8 cellular contexts compared by ENCODE assay signal in the genomic region with DNA sequence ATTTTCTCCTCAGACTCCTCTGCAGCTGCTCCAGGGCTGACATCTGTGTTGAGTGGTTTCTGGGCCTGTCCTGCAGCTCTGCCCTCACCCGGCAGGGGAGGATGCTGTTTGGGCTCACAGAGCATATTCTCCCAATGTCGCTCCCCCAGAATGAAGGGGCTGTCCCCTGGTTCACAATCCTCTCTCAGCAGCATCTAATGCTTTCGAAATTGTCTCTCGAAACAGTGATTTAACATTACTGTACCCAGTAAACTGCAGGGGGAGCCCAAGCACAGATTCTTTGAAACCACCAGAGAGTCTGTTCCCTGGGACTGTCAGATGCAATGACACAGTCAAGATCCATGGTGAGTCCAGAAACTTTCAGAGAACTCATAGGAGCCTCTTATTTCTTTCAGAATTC.
DNase-seq lines count a peak whose midpoint lies in the region; ATAC-seq and TF ChIP-seq lines count a peak whose summit lies in the region.
"Not testable (repeated sequence)": the region's sequence is repeated elsewhere in the genome, so short reads cannot be mapped to it uniquely, and the experiment has no call there.

No MANE protein-coding gene starts in this region.

- not testable (repeated sequence) for H3K79me2 ChIP-seq in OCI-LY7 (ENCODE audit: insufficient read depth, low read depth, low read length)

- CTCF ChIA-PET in OCI-LY7 (lab: Charles Lee; ENCODE audit: unreplicated experiment), result not testable (repeated sequence)
- CTCF ChIA-PET in activated CD4-positive, alpha-beta T cell treated with anti-CD3 and anti-CD28 coated beads, Interleukin-2, amount 10 ng/mL, durations not matched to agents 7 days and 5 days (lab: Charles Lee), result interaction anchor here (1.7 to 6.9 kb wide), 3 partner anchors 15 to 40 kb away, joined by 5 to 95 read pairs (median 25); no protein-coding TSS in a partner anchor

- peaks cover 27% of the 10 kb centered on the region for H3K9me3 ChIP-seq in OCI-LY7 (ENCODE audit: low read length)
- H3K9me3 ChIP-seq in left lung, result not testable (repeated sequence)

- POLR2A ChIA-PET in OCI-LY7 (lab: Charles Lee); activated CD4-positive, alpha-beta T cell treated with anti-CD3 and anti-CD28 coated beads, Interleukin-2, amount 10 ng/mL, durations not matched to agents 7 days and 5 days (lab: Charles Lee): not testable (repeated sequence)

- not testable (repeated sequence) for H3K36me3 Mint-ChIP-seq in activated CD4-positive, alpha-beta T cell treated with anti-CD3 and anti-CD28 coated beads, Interleukin-2, amount 10 ng/mL, durations not matched to agents 7 days and 5 days (ENCODE audit: low read depth); activated naive CD8-positive, alpha-beta T cell treated with anti-CD3 and anti-CD28 coated beads for 36 hours

- H3K27me3 Mint-ChIP-seq in activated CD4-positive, alpha-beta T cell treated with anti-CD3 and anti-CD28 coated beads, Interleukin-2, amount 10 ng/mL, durations not matched to agents 7 days and 5 days, result peaks cover 28% of the 10 kb centered on the region
- H3K27me3 Mint-ChIP-seq in activated naive CD8-positive, alpha-beta T cell treated with anti-CD3 and anti-CD28 coated beads for 36 hours, result peaks cover 11% of the 10 kb centered on the region

- H3K9me2 ChIP-seq in OCI-LY7 (ENCODE audit: insufficient read depth, low read length), result not testable (repeated sequence)

- DNase-seq in COLO668 (lab: John Stamatoyannopoulos, UW; ENCODE audit: unreplicated experiment) (peak; percentile 40), MV-4-11 (lab: John Stamatoyannopoulos, UW) (peak; percentile 47), OCI-LY7 (ENCODE audit: low spot score) (peak; percentile 58)
- peak; percentile 75 for DNase-seq in activated CD4-positive, alpha-beta T cell treated with anti-CD3 and anti-CD28 coated beads, Interleukin-2, amount 10 ng/mL, durations not matched to agents 7 days and 5 days
- peak; percentile 57 for DNase-seq in activated naive CD8-positive, alpha-beta T cell treated with anti-CD3 and anti-CD28 coated beads for 36 hours
- not testable (repeated sequence) for DNase-seq in left lung
- peak; percentile 13 to 26 (median 22) for DNase-seq in stimulated activated CD4-positive, alpha-beta T cell treated with anti-CD3 and anti-CD28 coated beads, TNF-alpha, amount 100 ng/mL, for 24 hours (ENCODE audit: low read depth in 3 of 3)

- H3K27ac Mint-ChIP-seq in activated CD4-positive, alpha-beta T cell treated with anti-CD3 and anti-CD28 coated beads, Interleukin-2, amount 10 ng/mL, durations not matched to agents 7 days and 5 days; activated naive CD8-positive, alpha-beta T cell treated with anti-CD3 and anti-CD28 coated beads for 36 hours: not testable (repeated sequence)

- intact Hi-C loops in OCI-LY7 (cut with micrococcal nuclease; ENCODE audit: unreplicated experiment), result loop anchor here (5.0 to 10.0 kb wide), 2 partner anchors 53 to 354 kb away; no protein-coding TSS in a partner anchor
- intact Hi-C loops in left lung (cut with DNase I), result not testable (repeated sequence)

- not testable (repeated sequence) for H3K4me2 ChIP-seq in OCI-LY7 (ENCODE audit: low read length)

- peak; percentile 47 for TF ChIP-seq CTCF in OCI-LY7 (conservative IDR thresholded peaks at IDR 0.05; ENCODE audit: low read length)
- not testable (repeated sequence) for TF ChIP-seq CTCF in left lung (IDR thresholded peaks at IDR 0.05)

- not testable (repeated sequence) for H2AFZ ChIP-seq in OCI-LY7 (ENCODE audit: low read length)

- H3K4me1 Mint-ChIP-seq in activated CD4-positive, alpha-beta T cell treated with anti-CD3 and anti-CD28 coated beads, Interleukin-2, amount 10 ng/mL, durations not matched to agents 7 days and 5 days, result peaks cover 43% of the 10 kb centered on the region
- peaks cover 25% of the 10 kb centered on the region for H3K4me1 Mint-ChIP-seq in activated naive CD8-positive, alpha-beta T cell treated with anti-CD3 and anti-CD28 coated beads for 36 hours

- not testable (repeated sequence) for H4K20me1 ChIP-seq in OCI-LY7 (ENCODE audit: insufficient read depth, low read length)

- peak; percentile 55 for ATAC-seq in GM21360 (IDR thresholded peaks at IDR 0.05; ENCODE audit: unreplicated experiment)
- ATAC-seq in left lung, result peak; percentile 47

- H3K4me3 ChIP-seq in OCI-LY7 (ENCODE audit: low read depth, low read length, poor library complexity, severe bottlenecking); left lung: not testable (repeated sequence)

- H3K36me3 ChIP-seq in OCI-LY7 (ENCODE audit: insufficient read depth, low read length); left lung: not testable (repeated sequence)

- not testable (repeated sequence) for H3K4me3 Mint-ChIP-seq in activated CD4-positive, alpha-beta T cell treated with anti-CD3 and anti-CD28 coated beads, Interleukin-2, amount 10 ng/mL, durations not matched to agents 7 days and 5 days; activated naive CD8-positive, alpha-beta T cell treated with anti-CD3 and anti-CD28 coated beads for 36 hours

- H3K27ac ChIP-seq in OCI-LY7 (ENCODE audit: low read depth, low read length, poor library complexity, severe bottlenecking); left lung: not testable (repeated sequence)

- H3K4me1 ChIP-seq in OCI-LY7 (ENCODE audit: insufficient read depth, low read length, poor library complexity, severe bottlenecking); left lung: not testable (repeated sequence)

- H3K27me3 ChIP-seq in left lung, result not testable (repeated sequence)

- BruUV-seq in OCI-LY7 (replicated peaks; lab: Mats Ljungman, UMichigan), result not testable (repeated sequence)

- H3K9me3 Mint-ChIP-seq in activated CD4-positive, alpha-beta T cell treated with anti-CD3 and anti-CD28 coated beads, Interleukin-2, amount 10 ng/mL, durations not matched to agents 7 days and 5 days; activated naive CD8-positive, alpha-beta T cell treated with anti-CD3 and anti-CD28 coated beads for 36 hours: not testable (repeated sequence)
